1 cellular context compared by ENCODE assay signal in the genomic region with DNA sequence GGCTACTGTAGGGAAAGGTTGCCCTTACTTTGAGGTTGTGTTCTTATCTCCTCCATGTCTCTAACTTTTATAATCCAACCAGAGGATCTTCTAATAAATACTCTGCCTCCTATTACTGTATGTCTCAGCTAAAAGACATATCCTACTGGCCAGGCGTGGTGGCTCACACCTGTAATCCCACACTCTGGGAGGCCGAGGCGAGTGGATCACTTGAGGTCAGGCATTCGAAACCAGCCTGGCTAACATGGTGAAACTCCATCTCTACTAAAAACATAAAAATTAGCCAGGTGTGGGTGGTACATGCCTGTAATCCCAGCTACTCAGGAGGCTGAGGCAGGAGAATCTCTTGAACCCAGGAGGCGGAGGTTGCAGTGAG. TPM values are rescaled to one million over a fixed set of nuclear protein-coding genes. Genes with fewer than 3 reads are reported as not detected.
"Had no signal": no experiment of that assay in that cellular context is flagged by ENCODE, and none has a peak within 500 bp of the region (broad histone marks: within the 10 kb centered on the region; RNA-seq: fewer than 3 reads in every experiment).

No MANE protein-coding gene starts in this region.

RNA-seq across cellular contexts. Expression of a gene that starts 18.4 kb away (rescaled TPM):
- total RNA-seq: natural killer cell had no signal
